17 cellular contexts compared by ENCODE assay signal in the genomic region with DNA sequence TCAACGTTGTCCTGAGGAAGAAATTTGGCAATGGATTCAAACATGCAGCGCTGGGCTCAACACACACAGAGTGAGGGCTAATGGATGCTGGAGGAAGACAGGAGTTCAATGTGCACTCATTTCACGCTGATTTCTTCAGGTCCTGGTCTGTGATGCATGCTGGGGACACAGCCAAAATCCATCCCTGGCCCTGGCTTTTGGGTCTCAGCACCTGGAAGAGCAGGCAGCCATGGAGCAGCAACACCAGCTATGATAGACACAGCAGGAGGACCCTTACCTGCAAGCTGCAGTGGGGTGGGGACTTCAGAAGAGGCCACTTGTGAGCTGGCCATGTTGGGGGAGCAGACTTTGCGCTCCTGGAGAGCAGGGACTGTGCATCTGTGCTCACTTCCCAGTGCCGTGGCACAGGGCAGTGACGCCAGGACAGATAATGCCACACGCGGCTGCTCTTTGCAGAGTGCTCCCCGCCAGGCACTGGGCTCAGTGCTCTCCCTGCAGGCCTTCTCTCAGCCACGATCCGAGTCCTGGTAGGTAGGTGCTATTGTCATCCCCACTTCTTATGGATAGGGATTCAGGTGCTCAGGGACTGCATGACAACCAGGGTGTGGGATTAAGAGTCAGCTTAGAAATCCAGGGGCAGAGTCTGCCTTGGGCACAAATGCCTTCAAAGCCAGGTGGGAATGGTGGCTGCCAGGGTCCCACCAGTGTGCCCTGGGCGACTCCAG.
DNase-seq lines count a peak whose midpoint lies in the region; ATAC-seq and TF ChIP-seq lines count a peak whose summit lies in the region.
"Had no signal": no experiment of that assay in that cellular context is flagged by ENCODE, and none has a peak within 500 bp of the region (broad histone marks: within the 10 kb centered on the region; RNA-seq: fewer than 3 reads in every experiment).

No MANE protein-coding gene starts in this region.

- H3K4me1 Mint-ChIP-seq in activated naive CD4-positive, alpha-beta T cell treated with anti-CD3 and anti-CD28 coated beads, Interleukin-2, amount 10 ng/mL, durations not matched to agents 7 days and 5 days: no peaks in the 10 kb centered on the region
- H3K4me1 Mint-ChIP-seq in brain (peaks cover 77% of the 10 kb centered on the region), nephron progenitor cell (peaks cover 80% of the 10 kb centered on the region)

- no peak overlapping the region for H3K27ac ChIP-seq in tibial artery
- H3K27ac ChIP-seq: A549 had no signal

- H3K27me3 ChIP-seq in tibial artery: no peaks in the 10 kb centered on the region
- H3K27me3 ChIP-seq: MG63 had no signal

- TF ChIP-seq CTCF in brain (conservative IDR thresholded peaks at IDR 0.05) (no peak), nephron progenitor cell (IDR thresholded peaks at IDR 0.05) (no peak), tibial artery (IDR thresholded peaks at IDR 0.05) (no peak)

- H3K27me3 Mint-ChIP-seq in activated naive CD4-positive, alpha-beta T cell treated with anti-CD3 and anti-CD28 coated beads, Interleukin-2, amount 10 ng/mL, durations not matched to agents 7 days and 5 days: peaks cover 12% of the 10 kb centered on the region
- no peaks in the 10 kb centered on the region for H3K27me3 Mint-ChIP-seq in brain
- peaks cover 77% of the 10 kb centered on the region for H3K27me3 Mint-ChIP-seq in nephron progenitor cell (ENCODE audit: low read depth, poor library complexity)

- H3K27ac Mint-ChIP-seq in activated naive CD4-positive, alpha-beta T cell treated with anti-CD3 and anti-CD28 coated beads, Interleukin-2, amount 10 ng/mL, durations not matched to agents 7 days and 5 days: no peak overlapping the region
- H3K27ac Mint-ChIP-seq in brain (peak overlapping the region in 4 of 5 experiments; percentile 7 to 88 (median 21)), nephron progenitor cell (no peak overlapping the region)

- no peaks in the 10 kb centered on the region for H3K36me3 Mint-ChIP-seq in activated naive CD4-positive, alpha-beta T cell treated with anti-CD3 and anti-CD28 coated beads, Interleukin-2, amount 10 ng/mL, durations not matched to agents 7 days and 5 days
- no peaks in the 10 kb centered on the region for H3K36me3 Mint-ChIP-seq in brain
- H3K36me3 Mint-ChIP-seq in nephron progenitor cell (ENCODE audit: low read depth): no peaks in the 10 kb centered on the region

- DNase-seq in activated naive CD4-positive, alpha-beta T cell treated with anti-CD3 and anti-CD28 coated beads, Interleukin-2, amount 10 ng/mL, durations not matched to agents 7 days and 5 days: peak; percentile 13
- no peak for DNase-seq in activated naive CD4-positive, alpha-beta T cell treated with anti-CD3 and anti-CD28 coated beads, Interleukin-2, amount 50 U/mL, for 16 hours
- DNase-seq in nephron progenitor cell (peak; percentile 1), tibial artery (peak; percentile 3 to 35), NCI-H2196 treated with DMSO at 0.1 percent for 48 hours (lab: John Stamatoyannopoulos, UW; ENCODE audit: unreplicated experiment) (no peak), left lobe of liver (ENCODE audit: low spot score) (no peak)
- DNase-seq: C1 segment of cervical spinal cord, DMS79 treated with DMSO at 0.1 percent for 48 hours, IMR-90, Karpas-422, MG63, NCI-H1105, NCI-H1694, NCI-H446 treated with DMSO at 0.1 percent for 48 hours had no signal

- H3K4me3 ChIP-seq in tibial artery: no peak overlapping the region
- H3K4me3 ChIP-seq: A549, HAP-1, MG63 had no signal

- no peak for ATAC-seq in left lobe of liver
- ATAC-seq: A549 had no signal

- CTCF ChIA-PET in activated naive CD4-positive, alpha-beta T cell treated with anti-CD3 and anti-CD28 coated beads, Interleukin-2, amount 10 ng/mL, durations not matched to agents 7 days and 5 days (lab: Charles Lee): interaction anchor here (0.9 to 1.8 kb wide), 3 partner anchors 14 to 149 kb away, joined by 3 to 4 read pairs (median 3); no protein-coding TSS in a partner anchor

- no peaks in the 10 kb centered on the region for H3K9me3 ChIP-seq in tibial artery
- H3K9me3 ChIP-seq: A549, HAP-1, MG63 had no signal

- H3K4me3 Mint-ChIP-seq in activated naive CD4-positive, alpha-beta T cell treated with anti-CD3 and anti-CD28 coated beads, Interleukin-2, amount 10 ng/mL, durations not matched to agents 7 days and 5 days: no peak overlapping the region
- no peak overlapping the region for H3K4me3 Mint-ChIP-seq in brain
- H3K4me3 Mint-ChIP-seq in nephron progenitor cell: no peak overlapping the region

- H3K4me1 ChIP-seq in tibial artery: peaks cover 0 to 28% (median 17%) of the 10 kb centered on the region in 4 donors
- H3K4me1 ChIP-seq: A549, HAP-1 had no signal

- no peaks in the 10 kb centered on the region for H3K36me3 ChIP-seq in tibial artery
- H3K36me3 ChIP-seq: HAP-1, MG63 had no signal

- intact Hi-C loops in tibial artery (cut with DNase I; ENCODE audit: low total_unique reads): no loop called here

- H3K9me3 Mint-ChIP-seq in activated naive CD4-positive, alpha-beta T cell treated with anti-CD3 and anti-CD28 coated beads, Interleukin-2, amount 10 ng/mL, durations not matched to agents 7 days and 5 days: no peaks in the 10 kb centered on the region
- H3K9me3 Mint-ChIP-seq in brain: no peaks in the 10 kb centered on the region
- no peaks in the 10 kb centered on the region for H3K9me3 Mint-ChIP-seq in nephron progenitor cell

Comparison
In these comparisons a context has a peak if more than half of its experiments do, and no peak if none do; other contexts are left out.
1. DNase-seq: peak in activated naive CD4-positive, alpha-beta T cell treated with anti-CD3 and anti-CD28 coated beads, Interleukin-2, amount 10 ng/mL, durations not matched to agents 7 days and 5 days (single experiment), nephron progenitor cell (single experiment) and tibial artery (2 of 2); none in activated naive CD4-positive, alpha-beta T cell treated with anti-CD3 and anti-CD28 coated beads, Interleukin-2, amount 50 U/mL, for 16 hours (single experiment), NCI-H2196 treated with DMSO at 0.1 percent for 48 hours (single experiment) and left lobe of liver (single experiment).
2. H3K27ac Mint-ChIP-seq: peak in brain (4 of 5); none in activated naive CD4-positive, alpha-beta T cell treated with anti-CD3 and anti-CD28 coated beads, Interleukin-2, amount 10 ng/mL, durations not matched to agents 7 days and 5 days (single experiment) and nephron progenitor cell (single experiment).